ENCODE assay signal across 16 cellular contexts in the genomic region with DNA sequence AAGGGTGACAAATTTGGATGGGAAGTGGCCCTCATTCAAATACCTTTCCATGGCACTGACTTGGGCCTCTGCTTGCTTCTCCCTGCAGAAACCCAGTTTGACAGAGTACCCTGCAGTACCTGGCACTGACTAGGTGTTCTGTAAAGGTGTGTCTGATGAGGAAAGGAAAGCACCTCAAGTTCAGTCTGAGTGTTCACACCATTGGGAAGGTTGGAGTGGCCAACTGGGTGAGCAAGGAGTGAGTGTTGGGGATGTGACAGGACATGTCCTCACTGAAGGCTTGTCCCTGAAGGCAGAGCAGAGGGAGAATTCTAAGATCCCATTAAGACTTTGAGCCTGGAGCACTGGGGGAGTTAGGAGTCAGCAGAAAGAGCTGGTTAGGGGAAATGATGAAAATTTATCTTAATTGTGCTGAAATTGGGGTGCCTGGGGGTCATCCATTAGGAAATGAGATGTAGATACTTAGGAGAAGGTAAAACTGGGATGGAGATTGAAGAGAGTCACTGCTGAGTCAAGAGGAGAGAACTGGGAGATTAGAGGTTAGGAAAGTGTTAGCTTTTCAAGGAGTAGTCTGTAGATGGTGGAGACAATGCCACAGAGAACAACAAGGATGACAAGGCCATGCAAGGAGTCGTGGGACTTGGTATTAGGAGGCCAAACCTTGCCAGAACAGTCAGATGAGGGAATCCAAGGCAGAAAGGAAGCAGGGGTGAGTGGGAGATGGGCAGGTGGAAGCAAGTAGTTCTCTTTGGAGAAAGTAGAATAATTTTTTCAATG. TPM values are rescaled to one million over a fixed set of nuclear protein-coding genes. Genes with fewer than 3 reads are reported as not detected.
DNase-seq lines count a peak whose midpoint lies in the region; ATAC-seq, FAIRE-seq and TF ChIP-seq lines count a peak whose summit lies in the region.
"Had no signal": no experiment of that assay in that cellular context is flagged by ENCODE, and none has a peak within 500 bp of the region (broad histone marks: within the 10 kb centered on the region; RNA-seq: fewer than 3 reads in every experiment).

No MANE protein-coding gene starts in this region.

- CTCF ChIA-PET in activated CD4-positive, alpha-beta T cell treated with anti-CD3 and anti-CD28 coated beads, Interleukin-2, amount 10 ng/mL, durations not matched to agents 7 days and 5 days (lab: Charles Lee), result interaction anchor here (0.6 to 2.0 kb wide), 5 partner anchors 16 to 568 kb away, joined by 3 to 7 read pairs (median 4); no protein-coding TSS in a partner anchor
- CTCF ChIA-PET in H1 (lab: Charles Lee; ENCODE audit: partially characterized antibody), result interaction anchor here (0.6 to 2.1 kb wide), 4 partner anchors 18 to 466 kb away, joined by 3 to 7 read pairs (median 4); no protein-coding TSS in a partner anchor

- H3K27me3 Mint-ChIP-seq in activated CD4-positive, alpha-beta T cell treated with anti-CD3 and anti-CD28 coated beads, Interleukin-2, amount 10 ng/mL, durations not matched to agents 24 days and 14 days, result no peaks in the 10 kb centered on the region
- H3K27me3 Mint-ChIP-seq in activated CD4-positive, alpha-beta T cell treated with anti-CD3 and anti-CD28 coated beads, Interleukin-2, amount 10 ng/mL, durations not matched to agents 7 days and 5 days, result no peaks in the 10 kb centered on the region

- peaks cover 8% of the 10 kb centered on the region for H3K9me3 Mint-ChIP-seq in activated CD4-positive, alpha-beta T cell treated with anti-CD3 and anti-CD28 coated beads, Interleukin-2, amount 10 ng/mL, durations not matched to agents 24 days and 14 days
- H3K9me3 Mint-ChIP-seq in activated CD4-positive, alpha-beta T cell treated with anti-CD3 and anti-CD28 coated beads, Interleukin-2, amount 10 ng/mL, durations not matched to agents 7 days and 5 days, result no peaks in the 10 kb centered on the region

- H3K4me1 ChIP-seq in OCI-LY3 (ENCODE audit: low read length), result peaks cover 43% of the 10 kb centered on the region
- peaks cover 0 to 10% (median 4%) of the 10 kb centered on the region in 4 experiments; a peak in 3 of 7 replicates for H3K4me1 ChIP-seq in H1 (replicated peaks in 1 of 4; ENCODE audit: control insufficient read depth in 3 of 4, insufficient read depth in 4 of 4, low read length in 3 of 4)
- H3K4me1 ChIP-seq in smooth muscle cell (ENCODE audit: low read depth), result peaks cover 10% of the 10 kb centered on the region

- peaks cover 70% of the 10 kb centered on the region for H3K4me1 Mint-ChIP-seq in activated CD4-positive, alpha-beta T cell treated with anti-CD3 and anti-CD28 coated beads, Interleukin-2, amount 10 ng/mL, durations not matched to agents 24 days and 14 days
- peaks cover 70% of the 10 kb centered on the region for H3K4me1 Mint-ChIP-seq in activated CD4-positive, alpha-beta T cell treated with anti-CD3 and anti-CD28 coated beads, Interleukin-2, amount 10 ng/mL, durations not matched to agents 7 days and 5 days

- WGBS in H1 (ENCODE audit: extremely low coverage in 1 of 2, insufficient coverage in 1 of 2, insufficient read length in 1 of 2, insufficient replicate concordance in 2 of 2, low coverage in 1 of 2, low lambda C conversion rate in 2 of 2, missing lambda C conversion rate in 1 of 2), 2 experiments, result 83% methylated on average over 1 of the region's 1 CpG; no CpG with 5 or more reads in 1 of the 2 experiments
- WGBS in smooth muscle cell (ENCODE audit: low lambda C conversion rate), result 73% methylated on average over 1 of the region's 1 CpG

- H3K36me3 Mint-ChIP-seq in activated CD4-positive, alpha-beta T cell treated with anti-CD3 and anti-CD28 coated beads, Interleukin-2, amount 10 ng/mL, durations not matched to agents 24 days and 14 days (ENCODE audit: low read depth), result peaks cover 71% of the 10 kb centered on the region
- peaks cover 61% of the 10 kb centered on the region for H3K36me3 Mint-ChIP-seq in activated CD4-positive, alpha-beta T cell treated with anti-CD3 and anti-CD28 coated beads, Interleukin-2, amount 10 ng/mL, durations not matched to agents 7 days and 5 days (ENCODE audit: low read depth)

- H3K27ac Mint-ChIP-seq in activated CD4-positive, alpha-beta T cell treated with anti-CD3 and anti-CD28 coated beads, Interleukin-2, amount 10 ng/mL, durations not matched to agents 24 days and 14 days, result peak overlapping the region; percentile 71
- no peak overlapping the region for H3K27ac Mint-ChIP-seq in activated CD4-positive, alpha-beta T cell treated with anti-CD3 and anti-CD28 coated beads, Interleukin-2, amount 10 ng/mL, durations not matched to agents 7 days and 5 days

- no peak overlapping the region for H3K4me2 ChIP-seq in OCI-LY3 (ENCODE audit: low read length)
- no peak overlapping the region for H3K4me2 ChIP-seq in H1 (ENCODE audit: insufficient read depth in 1 of 2, low read depth in 2 of 2, low read length in 2 of 2)
- no peak overlapping the region for H3K4me2 ChIP-seq in smooth muscle cell
- H3K4me2 ChIP-seq: A549 had no signal

- no peak overlapping the region for H4K5ac ChIP-seq in H1 (ENCODE audit: insufficient read length, low read depth, low read length)

- H3K18ac ChIP-seq in H1 (ENCODE audit: extremely low read depth, low read length), result no peak overlapping the region

- peak overlapping the region; percentile 54; the same call in 1 of the 2 replicates for H2AK5ac ChIP-seq in H1 (ENCODE audit: low read depth, low read length)

- H3K23me2 ChIP-seq in H1 (ENCODE audit: low read depth, low read length), result peaks cover 4% of the 10 kb centered on the region

- no peak overlapping the region for H3K4me3 ChIP-seq in OCI-LY3 (ENCODE audit: low read length)
- H3K4me3 ChIP-seq in H1 (ENCODE audit: extremely low read depth in 1 of 4, insufficient read depth in 2 of 4, low read depth in 3 of 4, low read length in 4 of 4), result no peak overlapping the region
- H3K4me3 ChIP-seq in smooth muscle cell, result no peak overlapping the region
- H3K4me3 ChIP-seq: A549, Peyer's patch had no signal

- H3K23ac ChIP-seq in H1 (ENCODE audit: insufficient read length), result no peak overlapping the region

- TF ChIP-seq RAD21 in H1 (IDR thresholded peaks at IDR 0.05 in 1 of 2, conservative IDR thresholded peaks at IDR 0.05 in 1 of 2; ENCODE audit: low read depth in 2 of 2, low read length in 2 of 2), result no peak

- H3K56ac ChIP-seq in H1 (replicated peaks; ENCODE audit: insufficient read length, low read depth, low read length), result no peak overlapping the region

- POLR2A ChIA-PET in activated CD4-positive, alpha-beta T cell treated with anti-CD3 and anti-CD28 coated beads, Interleukin-2, amount 10 ng/mL, durations not matched to agents 7 days and 5 days (lab: Charles Lee), result interaction anchor here (0.6 kb wide), 1 partner anchor 23 kb away, joined by 3 read pairs; no protein-coding TSS in a partner anchor
- POLR2A ChIA-PET in H1 (lab: Charles Lee; ENCODE audit: partially characterized antibody), result interaction anchor here (1.0 to 8.7 kb wide), 3 partner anchors 7 to 18 kb away, joined by 4 to 85 read pairs (median 4); partner anchors contain the start of gene SREBF2

- H3K9ac ChIP-seq in OCI-LY3 (ENCODE audit: low read length) (no peak overlapping the region), H1 (replicated peaks in 1 of 4; ENCODE audit: extremely low read depth in 1 of 4, low read depth in 3 of 4, low read length in 3 of 4) (no peak overlapping the region), smooth muscle cell (ENCODE audit: low read depth) (no peak overlapping the region)

- H4K20me1 ChIP-seq in OCI-LY3 (ENCODE audit: insufficient read depth, low read length) (peaks cover 89% of the 10 kb centered on the region), H1 (replicated peaks in 1 of 2; ENCODE audit: control insufficient read depth in 1 of 2, insufficient read depth in 2 of 2, low read length in 2 of 2) (peaks cover 11 to 29% of the 10 kb centered on the region in 2 experiments), smooth muscle cell (ENCODE audit: low read depth) (peaks cover 96% of the 10 kb centered on the region)

- peak overlapping the region; percentile 15 for H3K4me3 Mint-ChIP-seq in activated CD4-positive, alpha-beta T cell treated with anti-CD3 and anti-CD28 coated beads, Interleukin-2, amount 10 ng/mL, durations not matched to agents 24 days and 14 days
- H3K4me3 Mint-ChIP-seq in activated CD4-positive, alpha-beta T cell treated with anti-CD3 and anti-CD28 coated beads, Interleukin-2, amount 10 ng/mL, durations not matched to agents 7 days and 5 days, result no peak overlapping the region

- intact Hi-C loops in activated CD4-positive, alpha-beta T cell treated with anti-CD3 and anti-CD28 coated beads, Interleukin-2, amount 10 ng/mL, durations not matched to agents 24 days and 14 days (cut with micrococcal nuclease), result loop anchor here (10.0 kb wide), 1 partner anchor 236 kb away; the partner anchor contains the start of genes NAGA, PHETA2 and SMDT1

- no peak for TF ChIP-seq EP300 in H1 (IDR thresholded peaks at IDR 0.05; ENCODE audit: borderline replicate concordance in 1 of 2, low read depth in 2 of 2, low read length in 2 of 2)

- H3K79me2 ChIP-seq in OCI-LY3 (ENCODE audit: low read length) (peaks cover 99% of the 10 kb centered on the region), H1 (ENCODE audit: control insufficient read depth in 1 of 2, insufficient read depth in 2 of 2, low read length in 2 of 2) (peaks cover 55 to 94% of the 10 kb centered on the region in 2 experiments), smooth muscle cell (ENCODE audit: low read depth) (peaks cover 99% of the 10 kb centered on the region)

- no peak overlapping the region for H2BK20ac ChIP-seq in H1 (ENCODE audit: low read length)

- no peak overlapping the region for H2BK120ac ChIP-seq in H1 (replicated peaks; ENCODE audit: low read depth, low read length)

- H2BK5ac ChIP-seq in H1 (ENCODE audit: low read depth, low read length), result 0 out of 2 replicates have a peak overlapping the region, but pooled peaks have one; percentile 20

- no peak for DNase-seq in activated CD4-positive, alpha-beta T cell treated with anti-CD3 and anti-CD28 coated beads, Interleukin-2, amount 10 ng/mL, durations not matched to agents 24 days and 14 days
- DNase-seq in activated CD4-positive, alpha-beta T cell treated with anti-CD3 and anti-CD28 coated beads, Interleukin-2, amount 10 ng/mL, durations not matched to agents 7 days and 5 days, result no peak
- DNase-seq in H1 (ENCODE audit: low read depth in 1 of 2, low spot score in 2 of 2) (no peak), smooth muscle cell (lab: John Stamatoyannopoulos, UW; ENCODE audit: unreplicated experiment) (no peak), G401 (ENCODE audit: low spot score) (no peak), substantia nigra (lab: John Stamatoyannopoulos, UW) (no peak)
- DNase-seq: activated effector memory CD4-positive, alpha-beta T cell treated with Interleukin-2 at 50 U/mL for 16 hours; cortex of kidney; DMS79; left cardiac atrium; Peyer's patch had no signal

- no peaks in the 10 kb centered on the region for H3K27me3 ChIP-seq in OCI-LY3 (ENCODE audit: low read depth, low read length)
- no peaks in the 10 kb centered on the region for H3K27me3 ChIP-seq in H1 (replicated peaks in 1 of 4; ENCODE audit: control insufficient read depth in 3 of 4, extremely low read depth in 1 of 4, insufficient read depth in 3 of 4, low read length in 3 of 4)
- H3K27me3 ChIP-seq in smooth muscle cell (ENCODE audit: low read depth), result no peaks in the 10 kb centered on the region
- H3K27me3 ChIP-seq: Peyer's patch had no signal

- in situ Hi-C loops in G401 (cut with HindIII; ENCODE audit: low sequenced_read_pairs), result no loop called here

- FAIRE-seq in H1 (lab: Jason Lieb, UNC), result no peak
- FAIRE-seq: A549, frontal cortex had no signal

- H4K91ac ChIP-seq in H1 (replicated peaks; ENCODE audit: insufficient read length, low read length), result no peak overlapping the region

- H2AFZ ChIP-seq in OCI-LY3 (ENCODE audit: low read depth, low read length) (no peak overlapping the region), H1 (ENCODE audit: low read length) (no peak overlapping the region), smooth muscle cell (ENCODE audit: low read depth) (no peak overlapping the region)

- peak overlapping the region; percentile 8; the same call in 1 of the 2 replicates for H3K27ac ChIP-seq in OCI-LY3 (ENCODE audit: low read length)
- no peak overlapping the region for H3K27ac ChIP-seq in H1 (ENCODE audit: low read depth, low read length)
- H3K27ac ChIP-seq in smooth muscle cell (ENCODE audit: low read depth), result peak overlapping the region; percentile 17
- no peak overlapping the region for H3K27ac ChIP-seq in substantia nigra (ENCODE audit: low read depth, low read length, poor library complexity, severe bottlenecking)
- H3K27ac ChIP-seq: Peyer's patch, VCaP had no signal

- no peak for TF ChIP-seq POLR2A in H1 (IDR thresholded peaks at IDR 0.05; ENCODE audit: control extremely low read depth in 1 of 2, low read depth in 2 of 2, low read length in 2 of 2)

- H4K8ac ChIP-seq in H1 (ENCODE audit: extremely low read depth, insufficient read depth, low read length), result no peak overlapping the region

- H3K36me3 ChIP-seq in OCI-LY3 (replicated peaks; ENCODE audit: low read depth, low read length) (peaks cover 77% of the 10 kb centered on the region), H1 (ENCODE audit: control insufficient read depth in 2 of 4, insufficient read depth in 4 of 4, low read length in 3 of 4) (peaks cover 5 to 56% (median 27%) of the 10 kb centered on the region in 4 experiments), smooth muscle cell (ENCODE audit: low read depth) (no peaks in the 10 kb centered on the region)

- H3K79me1 ChIP-seq in H1 (ENCODE audit: low read depth, low read length), result peaks cover 24% of the 10 kb centered on the region

- H2BK12ac ChIP-seq in H1 (ENCODE audit: low read depth, low read length), result peak overlapping the region; percentile 62; the same call in 1 of the 2 replicates

- peaks cover 10% of the 10 kb centered on the region for H3F3A ChIP-seq in smooth muscle cell (ENCODE audit: low read depth)

- no peak for ATAC-seq in HG03039 (IDR thresholded peaks at IDR 0.05; ENCODE audit: unreplicated experiment)
- ATAC-seq: A549, left cardiac atrium had no signal

- no peak overlapping the region for H2BK15ac ChIP-seq in H1 (ENCODE audit: low read length)

- TF ChIP-seq CTCF in OCI-LY3 (IDR thresholded peaks at IDR 0.05; ENCODE audit: low read depth, low read length) (no peak), H1 (IDR thresholded peaks at IDR 0.05; ENCODE audit: control extremely low read depth in 1 of 3, insufficient read depth in 1 of 3, low read depth in 1 of 3, low read length in 3 of 3) (no peak), smooth muscle cell (IDR thresholded peaks at IDR 0.05; ENCODE audit: borderline replicate concordance, insufficient read depth, poor library complexity, severe bottlenecking) (no peak)

- peak overlapping the region; percentile 21 for H3K4ac ChIP-seq in H1 (replicated peaks; ENCODE audit: insufficient read length, low read depth, low read length)

- H3K9me3 ChIP-seq in OCI-LY3 (ENCODE audit: insufficient read depth, low read length) (no peaks in the 10 kb centered on the region), H1 (ENCODE audit: insufficient read depth in 2 of 2, low read depth in 1 of 2, low read length in 1 of 2) (no peaks in the 10 kb centered on the region), smooth muscle cell (replicated peaks; ENCODE audit: low read depth) (no peaks in the 10 kb centered on the region)
- H3K9me3 ChIP-seq: A549, Peyer's patch had no signal

- no peak overlapping the region for H3K14ac ChIP-seq in H1 (ENCODE audit: insufficient read length)

RNA-seq across cellular contexts. Expression of gene SREBF2, which starts 6.1 kb away (rescaled TPM):
- total RNA-seq in activated CD4-positive, alpha-beta T cell treated with anti-CD3 and anti-CD28 coated beads, Interleukin-2, amount 10 ng/mL, durations not matched to agents 24 days and 14 days, result 209 and 218 TPM in 2 replicates
- total RNA-seq in activated CD4-positive, alpha-beta T cell treated with anti-CD3 and anti-CD28 coated beads, Interleukin-2, amount 10 ng/mL, durations not matched to agents 7 days and 5 days, result 10 to 100 TPM; 92.4 to 95.7 TPM
- 144 TPM in 2 replicates for total RNA-seq in H1 (2021; fragmentation: NEBNext Ultra II Directional; extraction: Animal tissue kit (Norgen Biotek cat#: 25700))
- 125 and 183 TPM in 2 replicates for polyA plus RNA-seq in H1 (2011; rRNA removed)
- polyA plus RNA-seq in H1 (2011; cell fraction: cytosol; rRNA removed), result 138 TPM
- 287 TPM for polyA plus RNA-seq in H1 (2011; cell fraction: nucleus; rRNA removed)
- polyA plus RNA-seq in H1 (2012, experiment 1 of 2), result 122 to 145 TPM (median 141 TPM) in 4 replicates
- polyA plus RNA-seq in H1 (2012, experiment 2 of 2), result 112 TPM
- 141 TPM for polyA plus RNA-seq in H1 (2013, experiment 1 of 2)
- polyA plus RNA-seq in H1 (2013, experiment 2 of 2), result 161 TPM
- polyA minus RNA-seq in H1 (2011; rRNA and poly(A)+ RNA removed), result 167 and 170 TPM in 2 replicates
- 123 TPM for polyA minus RNA-seq in H1 (2011; cell fraction: cytosol; rRNA and poly(A)+ RNA removed)
- 113 TPM for polyA minus RNA-seq in H1 (2011; cell fraction: nucleus; rRNA and poly(A)+ RNA removed)
- 62.9 and 70.3 TPM in 2 replicates for total RNA-seq in smooth muscle cell
- polyA plus RNA-seq in smooth muscle cell, result 68.5 and 78.2 TPM in 2 replicates
- total RNA-seq in G401 (2014; rRNA removed; shearing (Covaris generic)), result 31.1 and 37.4 TPM in 2 replicates

RNA-seq across cellular contexts. Expression of gene CCDC134, which starts 38.6 kb away (rescaled TPM):
- total RNA-seq in activated CD4-positive, alpha-beta T cell treated with anti-CD3 and anti-CD28 coated beads, Interleukin-2, amount 10 ng/mL, durations not matched to agents 24 days and 14 days, result 19.7 TPM in 2 replicates
- total RNA-seq in activated CD4-positive, alpha-beta T cell treated with anti-CD3 and anti-CD28 coated beads, Interleukin-2, amount 10 ng/mL, durations not matched to agents 7 days and 5 days, result 10 to 100 TPM; 21.0 to 21.6 TPM
- total RNA-seq in H1 (2021; fragmentation: NEBNext Ultra II Directional; extraction: Animal tissue kit (Norgen Biotek cat#: 25700)), result 20.0 and 21.4 TPM in 2 replicates
- polyA plus RNA-seq in H1 (2011; rRNA removed) (7.7 and 10.3 TPM in 2 replicates), smooth muscle cell (4.6 and 8.8 TPM in 2 replicates)
- polyA plus RNA-seq in H1 (2011; cell fraction: cytosol; rRNA removed), result 7.0 TPM
- 10.7 TPM for polyA plus RNA-seq in H1 (2011; cell fraction: nucleus; rRNA removed)
- polyA plus RNA-seq in H1 (2012, experiment 1 of 2), result 5.8 to 7.4 TPM (median 7.1 TPM) in 4 replicates
- 6.0 TPM for polyA plus RNA-seq in H1 (2012, experiment 2 of 2)
- polyA plus RNA-seq in H1 (2013, experiment 1 of 2), result 16.1 TPM
- polyA plus RNA-seq in H1 (2013, experiment 2 of 2), result 17.3 TPM
- polyA minus RNA-seq in H1 (2011; rRNA and poly(A)+ RNA removed), result 40.9 and 42.1 TPM in 2 replicates
- polyA minus RNA-seq in H1 (2011; cell fraction: cytosol; rRNA and poly(A)+ RNA removed), result 16.9 TPM
- 13.3 TPM for polyA minus RNA-seq in H1 (2011; cell fraction: nucleus; rRNA and poly(A)+ RNA removed)
- total RNA-seq in smooth muscle cell, result 6.5 and 7.4 TPM in 2 replicates
- 10.0 and 10.8 TPM in 2 replicates for total RNA-seq in G401 (2014; rRNA removed; shearing (Covaris generic))

Comparison
In these comparisons a context has a peak if more than half of its experiments do, and no peak if none do; other contexts are left out.
1. H3K27ac ChIP-seq: peak in OCI-LY3 (single experiment) and smooth muscle cell (single experiment); none in H1 (single experiment) and substantia nigra (single experiment).